ENCODE assay signal across 8 cellular contexts in genomic region chr10:26556756-26557640, GRCh38.
DNase-seq lines count a peak whose midpoint lies in the region; ATAC-seq and TF ChIP-seq lines count a peak whose summit lies in the region.

No MANE protein-coding gene starts in this region.

- peak overlapping the region in 1 of 7 donors; percentile 48 for H3K4me3 Mint-ChIP-seq in CD8-positive, alpha-beta memory T cell
- H3K4me3 Mint-ChIP-seq in activated CD8-positive, alpha-beta T cell treated with anti-CD3 and anti-CD28 coated beads for 36 hours, result no peak overlapping the region

- no peaks in the 10 kb centered on the region for H3K9me3 ChIP-seq in CD8-positive, alpha-beta memory T cell (ENCODE audit: low read length)

- H3K36me3 ChIP-seq in CD8-positive, alpha-beta memory T cell (ENCODE audit: insufficient read depth, low read length), result peaks cover 34% of the 10 kb centered on the region

- H3K36me3 Mint-ChIP-seq in CD8-positive, alpha-beta memory T cell, result peaks cover 11 to 86% (median 27%) of the 10 kb centered on the region in 3 donors
- H3K36me3 Mint-ChIP-seq in activated CD8-positive, alpha-beta T cell treated with anti-CD3 and anti-CD28 coated beads for 36 hours (ENCODE audit: low read depth), result peaks cover 46% of the 10 kb centered on the region

- H3K4me1 ChIP-seq in CD8-positive, alpha-beta memory T cell (ENCODE audit: insufficient read depth, low read length), result no peaks in the 10 kb centered on the region

- H3K4me1 Mint-ChIP-seq in CD8-positive, alpha-beta memory T cell, result peaks cover 6 to 16% (median 7%) of the 10 kb centered on the region in 3 donors
- H3K4me1 Mint-ChIP-seq in activated CD8-positive, alpha-beta T cell treated with anti-CD3 and anti-CD28 coated beads for 36 hours (ENCODE audit: low read depth), result peaks cover 12% of the 10 kb centered on the region

- H3K27me3 Mint-ChIP-seq in CD8-positive, alpha-beta memory T cell, result no peaks in the 10 kb centered on the region
- H3K27me3 Mint-ChIP-seq in activated CD8-positive, alpha-beta T cell treated with anti-CD3 and anti-CD28 coated beads for 36 hours, result no peaks in the 10 kb centered on the region

- DNase-seq in CD8-positive, alpha-beta memory T cell, result peak in 3 of 5 donors; percentile 29 to 49 (median 48)
- peak; percentile 56 for DNase-seq in NCI-H2227 treated with DMSO at 0.1 percent for 48 hours (lab: John Stamatoyannopoulos, UW)
- DNase-seq in activated CD8-positive, alpha-beta T cell treated with anti-CD3 and anti-CD28 coated beads for 36 hours, result peak; percentile 28
- DNase-seq in foreskin fibroblast, result peak; percentile 5 to 47
- DNase-seq in omental fat pad (ENCODE audit: low spot score), result no peak
- no peak for DNase-seq in KG1 (lab: John Stamatoyannopoulos, UW)

- TF ChIP-seq CTCF in activated CD8-positive, alpha-beta T cell treated with anti-CD3 and anti-CD28 coated beads for 36 hours (IDR thresholded peaks at IDR 0.05), result peak; percentile 77
- TF ChIP-seq CTCF in foreskin fibroblast (IDR thresholded peaks at IDR 0.05; ENCODE audit: low read depth, low read length) (peak; percentile 77), omental fat pad (IDR thresholded peaks at IDR 0.05) (peak in 2 of 3 donors; percentile 21 to 59)

- no peaks in the 10 kb centered on the region for H3K9me3 Mint-ChIP-seq in CD8-positive, alpha-beta memory T cell
- no peaks in the 10 kb centered on the region for H3K9me3 Mint-ChIP-seq in activated CD8-positive, alpha-beta T cell treated with anti-CD3 and anti-CD28 coated beads for 36 hours

- H3K27me3 ChIP-seq in CD8-positive, alpha-beta memory T cell (ENCODE audit: insufficient read depth, low read length, poor library complexity, severe bottlenecking), result no peaks in the 10 kb centered on the region

- CTCF ChIA-PET in CD8-positive, alpha-beta memory T cell (lab: Charles Lee), result interaction anchor here (0.8 to 3.5 kb wide), 9 partner anchors 20 to 229 kb away, joined by 3 to 18 read pairs (median 3); no protein-coding TSS in a partner anchor
- CTCF ChIA-PET in activated CD8-positive, alpha-beta T cell treated with anti-CD3 and anti-CD28 coated beads for 36 hours (lab: Charles Lee), result interaction anchor here (0.6 to 9.0 kb wide), 11 partner anchors 17 to 226 kb away, joined by 3 to 93 read pairs (median 3); no protein-coding TSS in a partner anchor

- H3K4me3 ChIP-seq in CD8-positive, alpha-beta memory T cell (ENCODE audit: low read length), result no peak overlapping the region
- H3K4me3 ChIP-seq in foreskin fibroblast (ENCODE audit: low read depth in 1 of 2, low read length in 2 of 2), result no peak overlapping the region

- intact Hi-C loops in activated CD8-positive, alpha-beta T cell treated with anti-CD3 and anti-CD28 coated beads for 36 hours (cut with micrococcal nuclease), result loop anchor here (2.0 kb wide), 1 partner anchor 222 kb away; no protein-coding TSS in a partner anchor

- ATAC-seq in GM21515 (IDR thresholded peaks at IDR 0.05; ENCODE audit: unreplicated experiment) (peak; percentile 55), omental fat pad (ENCODE audit: low FRiP score) (peak; percentile 67), HG03108 (IDR thresholded peaks at IDR 0.05; ENCODE audit: unreplicated experiment) (no peak)
- ATAC-seq in activated CD8-positive, alpha-beta T cell treated with anti-CD3 and anti-CD28 coated beads for 36 hours, result peak; percentile 69

- peak overlapping the region in 6 of 8 donors; percentile 2 to 78 (median 30) for H3K27ac Mint-ChIP-seq in CD8-positive, alpha-beta memory T cell
- H3K27ac Mint-ChIP-seq in activated CD8-positive, alpha-beta T cell treated with anti-CD3 and anti-CD28 coated beads for 36 hours, result peak overlapping the region; percentile 44

- H3K27ac ChIP-seq in CD8-positive, alpha-beta memory T cell (ENCODE audit: low read depth, low read length), result no peak overlapping the region

- POLR2A ChIA-PET in CD8-positive, alpha-beta memory T cell (lab: Charles Lee), result interaction anchor here (0.7 kb wide), 1 partner anchor 62 kb away, joined by 3 read pairs; no protein-coding TSS in a partner anchor
- POLR2A ChIA-PET in activated CD8-positive, alpha-beta T cell treated with anti-CD3 and anti-CD28 coated beads for 36 hours (lab: Charles Lee), result interaction anchor here (0.6 to 0.9 kb wide), 3 partner anchors 9 to 200 kb away, joined by 3 read pairs; no protein-coding TSS in a partner anchor

Comparison
In these comparisons a context has a peak if more than half of its experiments do, and no peak if none do; other contexts are left out.
1. DNase-seq: peak in CD8-positive, alpha-beta memory T cell (3 of 5), NCI-H2227 treated with DMSO at 0.1 percent for 48 hours (single experiment), activated CD8-positive, alpha-beta T cell treated with anti-CD3 and anti-CD28 coated beads for 36 hours (single experiment) and foreskin fibroblast (2 of 2); none in omental fat pad (single experiment) and KG1 (single experiment).
2. Peak in every context shown above with its lines, with median percentiles within 50 percentile points of each other: CTCF ChIP-seq.